ENCODE assay signal across 28 cellular contexts in the genomic region with DNA sequence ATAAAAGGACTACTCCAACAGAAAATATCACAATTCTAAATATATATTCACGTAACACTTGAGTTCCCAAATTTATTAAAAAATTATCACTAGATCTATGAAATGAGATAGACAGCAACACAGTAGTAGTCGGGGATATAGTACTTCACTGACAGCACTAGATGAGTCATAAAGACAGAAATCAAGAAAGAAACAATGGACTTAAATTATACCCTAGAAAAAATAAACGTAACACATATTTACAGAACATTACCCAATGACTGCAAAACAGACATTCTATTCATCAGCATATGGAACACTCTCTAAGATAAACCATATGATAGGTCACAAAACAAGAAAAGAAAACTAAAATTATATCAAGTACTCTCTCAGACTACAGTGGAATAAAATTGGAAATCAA.
A peak's percentile ranks its signal among the peaks of the same experiment; 100 is the strongest.
DNase-seq lines count a peak whose midpoint lies in the region; ATAC-seq and TF ChIP-seq lines count a peak whose summit lies in the region.
"Had no signal": no experiment of that assay in that cellular context is flagged by ENCODE, and none has a peak within 500 bp of the region (broad histone marks: within the 10 kb centered on the region; RNA-seq: fewer than 3 reads in every experiment).

No MANE protein-coding gene starts in this region.

- ATAC-seq in activated T-cell treated with anti-CD3 and anti-CD28 coated beads, Interleukin-2, amount 50 U/mL, for 72 hours (replicated peaks in 1 of 2) = no peak
- no peak for ATAC-seq in GM21717 (IDR thresholded peaks at IDR 0.05; ENCODE audit: unreplicated experiment)
- no peak for ATAC-seq in GM19035 (IDR thresholded peaks at IDR 0.05; ENCODE audit: unreplicated experiment)
- ATAC-seq: activated naive CD4-positive, alpha-beta T cell treated with anti-CD3 and anti-CD28 coated beads, Interleukin-2, amount 50 U/mL, for 72 hours; left lobe of liver had no signal

- H3K27ac Mint-ChIP-seq in activated T-cell treated with anti-CD3 and anti-CD28 coated beads, Interleukin-2, amount 50 U/mL, for 72 hours = peak overlapping the region; percentile 2
- no peak overlapping the region for H3K27ac Mint-ChIP-seq in activated T-cell treated with anti-CD3 and anti-CD28 coated beads, Interleukin-2, amount 50 U/mL, for 24 hours
- H3K27ac Mint-ChIP-seq: activated CD4-positive, alpha-beta memory T cell treated with anti-CD3 and anti-CD28 coated beads, Interleukin-2, amount 10 ng/mL, durations not matched to agents 7 days and 5 days; activated naive CD4-positive, alpha-beta T cell treated with anti-CD3 and anti-CD28 coated beads, Interleukin-2, amount 50 U/mL, for 72 hours; CD4-positive, alpha-beta T cell had no signal

- H3K9me3 Mint-ChIP-seq in activated T-cell treated with anti-CD3 and anti-CD28 coated beads, Interleukin-2, amount 50 U/mL, for 72 hours = peaks cover 2 to 7% of the 10 kb centered on the region in 2 donors
- H3K9me3 Mint-ChIP-seq in activated T-cell treated with anti-CD3 and anti-CD28 coated beads, Interleukin-2, amount 50 U/mL, for 24 hours = peaks cover 2% of the 10 kb centered on the region
- H3K9me3 Mint-ChIP-seq: CD4-positive, alpha-beta T cell had no signal

- no peak for DNase-seq in activated T-cell treated with anti-CD3 and anti-CD28 coated beads, Interleukin-2, amount 50 U/mL, for 72 hours
- no peak for DNase-seq in activated T-cell treated with anti-CD3 and anti-CD28 coated beads, Interleukin-2, amount 50 U/mL, for 24 hours
- DNase-seq in astrocyte of the spinal cord (ENCODE audit: low read depth, low spot score) = peak; percentile 26
- DNase-seq in fibroblast of peridontal ligament (ENCODE audit: extremely low read depth) = peak; percentile 74
- no peak for DNase-seq in T-helper 9 cell
- DNase-seq in NCI-H82 treated with DMSO at 0.1 percent for 48 hours (lab: John Stamatoyannopoulos, UW; ENCODE audit: unreplicated experiment) = no peak
- DNase-seq: activated CD4-positive, alpha-beta memory T cell treated with anti-CD3 and anti-CD28 coated beads, Interleukin-2, amount 10 ng/mL, durations not matched to agents 7 days and 5 days; activated CD4-positive, CD25-positive, alpha-beta regulatory T cell treated with anti-CD3 and anti-CD28 coated beads, Interleukin-2, amount 50 U/mL, for 72 hours; activated CD8-positive, alpha-beta memory T cell treated with anti-CD3 and anti-CD28 coated beads, Interleukin-2, amount 50 U/mL, for 48 hours; AML-193; anterior cingulate cortex; CD4-positive, alpha-beta T cell; DMS 273 treated with DMSO at 0.1 percent for 48 hours; NCI-H1436; NCI-H2081 treated with DMSO at 0.1 percent for 48 hours; NCI-H446; NCI-H82; sigmoid colon; SJCRH30; stimulated activated naive CD4-positive, alpha-beta T cell treated with Interleukin-2 at 50 U/mL for 16 hours; T-helper 1 cell; uterus had no signal

- peaks cover 10% of the 10 kb centered on the region for H3K4me1 Mint-ChIP-seq in activated T-cell treated with anti-CD3 and anti-CD28 coated beads, Interleukin-2, amount 50 U/mL, for 72 hours (ENCODE audit: low read depth)
- no peaks in the 10 kb centered on the region for H3K4me1 Mint-ChIP-seq in activated T-cell treated with anti-CD3 and anti-CD28 coated beads, Interleukin-2, amount 50 U/mL, for 24 hours (ENCODE audit: low read depth)
- H3K4me1 Mint-ChIP-seq: activated CD4-positive, alpha-beta memory T cell treated with anti-CD3 and anti-CD28 coated beads, Interleukin-2, amount 10 ng/mL, durations not matched to agents 7 days and 5 days had no signal

- TF ChIP-seq CTCF in astrocyte of the spinal cord (IDR thresholded peaks at IDR 0.05; ENCODE audit: low read depth, low read length) = no peak

- no peaks in the 10 kb centered on the region for H3K27me3 Mint-ChIP-seq in activated T-cell treated with anti-CD3 and anti-CD28 coated beads, Interleukin-2, amount 50 U/mL, for 72 hours (ENCODE audit: low read depth)
- no peaks in the 10 kb centered on the region for H3K27me3 Mint-ChIP-seq in activated T-cell treated with anti-CD3 and anti-CD28 coated beads, Interleukin-2, amount 50 U/mL, for 24 hours
- H3K27me3 Mint-ChIP-seq: activated CD4-positive, alpha-beta memory T cell treated with anti-CD3 and anti-CD28 coated beads, Interleukin-2, amount 10 ng/mL, durations not matched to agents 7 days and 5 days; CD4-positive, alpha-beta T cell had no signal

- H3K36me3 Mint-ChIP-seq in activated T-cell treated with anti-CD3 and anti-CD28 coated beads, Interleukin-2, amount 50 U/mL, for 72 hours (ENCODE audit: insufficient read depth in 2 of 2) = no peaks in the 10 kb centered on the region
- no peaks in the 10 kb centered on the region for H3K36me3 Mint-ChIP-seq in activated T-cell treated with anti-CD3 and anti-CD28 coated beads, Interleukin-2, amount 50 U/mL, for 24 hours (ENCODE audit: low read depth)
- H3K36me3 Mint-ChIP-seq: activated naive CD4-positive, alpha-beta T cell treated with anti-CD3 and anti-CD28 coated beads, Interleukin-2, amount 50 U/mL, for 72 hours had no signal

- H3K4me3 Mint-ChIP-seq in activated T-cell treated with anti-CD3 and anti-CD28 coated beads, Interleukin-2, amount 50 U/mL, for 72 hours = no peak overlapping the region
- H3K4me3 Mint-ChIP-seq in activated T-cell treated with anti-CD3 and anti-CD28 coated beads, Interleukin-2, amount 50 U/mL, for 24 hours = no peak overlapping the region
- H3K4me3 Mint-ChIP-seq: activated CD4-positive, alpha-beta memory T cell treated with anti-CD3 and anti-CD28 coated beads, Interleukin-2, amount 10 ng/mL, durations not matched to agents 7 days and 5 days; CD4-positive, alpha-beta T cell had no signal

- H3K4me3 ChIP-seq in astrocyte of the spinal cord (ENCODE audit: low read depth, low read length) = no peak overlapping the region
- H3K4me3 ChIP-seq: prostate gland, sigmoid colon, SJCRH30, thoracic aorta, uterus had no signal

- in situ Hi-C loops in astrocyte of the spinal cord (cut with HindIII; ENCODE audit: low sequenced_read_pairs) = no loop called here

Comparison
In these comparisons a context has a peak if more than half of its experiments do, and no peak if none do; other contexts are left out.
1. DNase-seq: peak in astrocyte of the spinal cord (single experiment) and fibroblast of peridontal ligament (single experiment); none in activated T-cell treated with anti-CD3 and anti-CD28 coated beads, Interleukin-2, amount 50 U/mL, for 72 hours (0 of 2), activated T-cell treated with anti-CD3 and anti-CD28 coated beads, Interleukin-2, amount 50 U/mL, for 24 hours (single experiment), T-helper 9 cell (single experiment) and NCI-H82 treated with DMSO at 0.1 percent for 48 hours (single experiment).